12 cellular contexts compared by ENCODE assay signal in the genomic region with DNA sequence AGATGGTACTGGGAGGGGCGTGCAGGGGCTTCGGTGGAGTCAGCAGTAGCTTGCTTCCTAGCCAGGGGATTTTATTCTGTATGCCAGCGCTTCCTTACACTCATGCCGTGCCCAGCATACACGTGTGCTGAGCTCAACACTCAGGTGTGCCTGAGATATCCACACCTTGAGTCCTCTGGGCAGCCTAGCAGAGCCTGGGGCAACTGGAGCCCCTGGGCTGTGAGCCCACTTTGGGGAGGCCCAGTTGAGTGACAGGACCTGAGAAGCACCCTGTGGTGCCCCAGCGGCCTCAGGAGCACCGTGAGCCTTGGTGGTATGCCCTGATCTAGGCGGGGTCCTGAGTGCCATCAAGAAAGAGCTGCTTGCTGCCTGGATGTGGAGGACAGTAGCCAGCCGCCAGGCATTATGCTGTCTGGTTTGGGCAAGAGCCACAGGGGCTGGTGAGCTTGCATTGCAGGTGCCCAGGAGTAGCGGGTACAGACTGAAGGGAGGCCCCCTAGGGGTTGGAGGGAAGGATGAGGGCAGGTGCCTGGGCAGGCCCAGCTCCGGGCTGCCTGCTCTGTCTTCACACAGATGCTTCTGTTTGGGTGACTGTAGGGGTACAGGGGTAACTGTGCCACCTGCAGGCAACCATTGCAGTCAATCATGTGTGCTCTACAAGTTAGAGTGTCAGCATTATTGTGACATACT. TPM values are rescaled to one million over a fixed set of nuclear protein-coding genes. Genes with fewer than 3 reads are reported as not detected.
DNase-seq lines count a peak whose midpoint lies in the region; ATAC-seq, FAIRE-seq and TF ChIP-seq lines count a peak whose summit lies in the region.
"Had no signal": no experiment of that assay in that cellular context is flagged by ENCODE, and none has a peak within 500 bp of the region (broad histone marks: within the 10 kb centered on the region; RNA-seq: fewer than 3 reads in every experiment).

No MANE protein-coding gene starts in this region.

- H3K27ac ChIP-seq in A549 (no peak overlapping the region), OCI-LY3 (ENCODE audit: low read length) (no peak overlapping the region), transverse colon (no peak overlapping the region)

- WGBS in A549 (ENCODE audit: missing lambda C conversion rate) = 75% methylated on average over 8 of the region's 11 CpGs
- WGBS in transverse colon (ENCODE audit: low coverage in 1 of 2), 2 donors = 78 to 79% methylated on average over 2 to 11 of the region's 11 CpGs

- no peak overlapping the region for H3K4me3 ChIP-seq in A549
- H3K4me3 ChIP-seq in GM06990 (replicated peaks; ENCODE audit: low read depth, low read length) = no peak overlapping the region
- H3K4me3 ChIP-seq in OCI-LY3 (ENCODE audit: low read length) = no peak overlapping the region
- H3K4me3 ChIP-seq in transverse colon = no peak overlapping the region

- H3K27me3 ChIP-seq in GM06990 (replicated peaks; ENCODE audit: control insufficient read depth, insufficient read depth, low read length) (no peaks in the 10 kb centered on the region; the same call in 1 of the 2 replicates), OCI-LY3 (ENCODE audit: low read depth, low read length) (no peaks in the 10 kb centered on the region), transverse colon (no peaks in the 10 kb centered on the region)

- no peaks in the 10 kb centered on the region for H3K36me3 ChIP-seq in GM06990 (ENCODE audit: control insufficient read depth, insufficient read depth, low read length)
- H3K36me3 ChIP-seq in OCI-LY3 (replicated peaks; ENCODE audit: low read depth, low read length) = no peaks in the 10 kb centered on the region
- H3K36me3 ChIP-seq in transverse colon = no peaks in the 10 kb centered on the region

- ATAC-seq in A549 (peak; percentile 86 to 93), HG03354 (IDR thresholded peaks at IDR 0.05; ENCODE audit: poor library complexity, severe bottlenecking, unreplicated experiment) (no peak)

- no peaks in the 10 kb centered on the region for H4K20me1 ChIP-seq in OCI-LY3 (ENCODE audit: insufficient read depth, low read length)

- H3K9ac ChIP-seq in OCI-LY3 (ENCODE audit: low read length) = no peak overlapping the region

- H3K9me3 ChIP-seq in A549 = no peaks in the 10 kb centered on the region
- H3K9me3 ChIP-seq in OCI-LY3 (ENCODE audit: insufficient read depth, low read length) = no peaks in the 10 kb centered on the region
- no peaks in the 10 kb centered on the region for H3K9me3 ChIP-seq in transverse colon

- TF ChIP-seq POLR2A in A549 (IDR thresholded peaks at IDR 0.05; ENCODE audit: low read length) (no peak), transverse colon (IDR thresholded peaks at IDR 0.05) (no peak)

- DNase-seq in A549 (ENCODE audit: low read depth in 1 of 2, low spot score in 1 of 2) (peak in 1 of 2 experiments; percentile 32), GM06990 (ENCODE audit: extremely low read depth, insufficient read length) (peak; percentile 39), glomerular visceral epithelial cell (ENCODE audit: extremely low spot score) (peak; percentile 10), transverse colon (no peak), GM13976 (ENCODE audit: low spot score) (no peak), G401 (ENCODE audit: low spot score) (no peak)

- TF ChIP-seq EP300 in A549 (IDR thresholded peaks at IDR 0.05) (no peak), transverse colon (IDR thresholded peaks at IDR 0.05; ENCODE audit: low read depth) (no peak)

- CTCF ChIA-PET in A549 (lab: Yijun Ruan, JAX) = interaction anchor here (0.5 to 1.7 kb wide), 5 partner anchors 8 to 659 kb away, joined by 3 to 6 read pairs (median 5); no protein-coding TSS in a partner anchor

- in situ Hi-C loops in transverse colon (cut with MboI; ENCODE audit: low pct_ligation_motif_present in 1 of 4, low pct_unique_long_range_greater_than_20kb in 1 of 4, low sequenced_read_pairs in 3 of 4) (no loop called here), GM13976 (cut with MboI; ENCODE audit: low sequenced_read_pairs, unreplicated experiment) (no loop called here), G401 (cut with HindIII; ENCODE audit: low sequenced_read_pairs) (no loop called here)

- intact Hi-C loops in transverse colon (cut with DNase I; ENCODE audit: low total_unique reads) = no loop called here

- H3K4me2 ChIP-seq in A549 (no peak overlapping the region), OCI-LY3 (ENCODE audit: low read length) (0 out of 2 replicates have a peak overlapping the region, but pooled peaks have one; percentile 22)

- POLR2A ChIA-PET in A549 (lab: Yijun Ruan, JAX) = no interaction called here

- no peaks in the 10 kb centered on the region for H3K79me2 ChIP-seq in OCI-LY3 (ENCODE audit: low read length)

- no peak for TF ChIP-seq CTCF in A549 (IDR thresholded peaks at IDR 0.05)
- TF ChIP-seq CTCF in GM06990 (IDR thresholded peaks at IDR 0.05; ENCODE audit: insufficient read depth, low read length, poor library complexity, severe bottlenecking) = peak; percentile 50
- peak; percentile 51 for TF ChIP-seq CTCF in OCI-LY3 (IDR thresholded peaks at IDR 0.05; ENCODE audit: low read depth, low read length)
- no peak for TF ChIP-seq CTCF in transverse colon (IDR thresholded peaks at IDR 0.05)
- TF ChIP-seq CTCF in GM13976 (IDR thresholded peaks at IDR 0.05; ENCODE audit: borderline replicate concordance, control extremely low read depth, extremely low read depth, insufficient read depth, missing control alignments) = no peak

- FAIRE-seq in A549 (lab: Jason Lieb, UNC) = no peak
- FAIRE-seq: endothelial cell of umbilical vein had no signal

- no peak for TF ChIP-seq RAD21 in A549 (conservative IDR thresholded peaks at IDR 0.05 in 1 of 2, IDR thresholded peaks at IDR 0.05 in 1 of 2)

- H3K4me1 ChIP-seq in A549 (no peaks in the 10 kb centered on the region), OCI-LY3 (ENCODE audit: low read length) (peaks cover 10% of the 10 kb centered on the region), transverse colon (no peaks in the 10 kb centered on the region)

- H2AFZ ChIP-seq in OCI-LY3 (ENCODE audit: low read depth, low read length) = 0 out of 2 replicates have a peak overlapping the region, but pooled peaks have one; percentile 39

TF ChIP-seq in A549, 52 proteins besides CTCF, POLR2A, EP300 and RAD21:
- no peak for TF ChIP-seq RCOR1 (IDR thresholded peaks at IDR 0.05; ENCODE audit: low read depth, low read length)
- TF ChIP-seq, protein P1, sequence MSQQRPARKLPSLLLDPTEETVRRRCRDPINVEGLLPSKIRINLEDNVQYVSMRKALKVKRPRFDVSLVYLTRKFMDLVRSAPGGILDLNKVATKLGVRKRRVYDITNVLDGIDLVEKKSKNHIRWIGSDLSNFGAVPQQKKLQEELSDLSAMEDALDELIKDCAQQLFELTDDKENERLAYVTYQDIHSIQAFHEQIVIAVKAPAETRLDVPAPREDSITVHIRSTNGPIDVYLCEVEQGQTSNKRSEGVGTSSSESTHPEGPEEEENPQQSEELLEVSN (IDR thresholded peaks at IDR 0.05; ENCODE audit: borderline replicate concordance, low read depth) = no peak
TF ChIP-seq in A549: peak in this region for 0.

RNA-seq across cellular contexts. Expression of a gene that starts 42.9 kb away (rescaled TPM):
- polyA plus RNA-seq in A549 (2011; rRNA removed) (22.1 and 26.7 TPM in 2 replicates), A549 (2017; fragmentation: RNase III; extraction: RNeasy Plus Mini Kit Qiagen cat#74134 plus additional on column Dnase treatment) (15.8 to 17.3 TPM (median 16.7 TPM) in 3 replicates)
- 17.7 and 19.0 TPM in 2 replicates for polyA plus RNA-seq in A549 (2012; cell fraction: cytosol; rRNA removed)
- polyA plus RNA-seq in A549 (2012; cell fraction: nucleus; rRNA removed) = 12.7 and 19.5 TPM in 2 replicates
- polyA minus RNA-seq in A549 (2011; rRNA and poly(A)+ RNA removed) = 11.7 and 13.4 TPM in 2 replicates
- 1 to 10 TPM in 2 of 4 donors, not detected in 2; 6.0 to 7.2 TPM for total RNA-seq in transverse colon
- total RNA-seq in G401 (2014; rRNA removed; shearing (Covaris generic)) = 31.7 and 35.9 TPM in 2 replicates

RNA-seq across cellular contexts. Expression of a gene that starts 47.8 kb away (rescaled TPM):
- polyA plus RNA-seq in A549 (2011; rRNA removed) (3.1 and 4.0 TPM in 2 replicates), A549 (2017; fragmentation: RNase III; extraction: RNeasy Plus Mini Kit Qiagen cat#74134 plus additional on column Dnase treatment) (10.2 to 10.9 TPM (median 10.8 TPM) in 3 replicates)
- polyA plus RNA-seq in A549 (2012; cell fraction: cytosol; rRNA removed) = 18.4 and 27.2 TPM in 2 replicates
- polyA plus RNA-seq in A549 (2012; cell fraction: nucleus; rRNA removed) = 19.4 and 23.9 TPM in 2 replicates
- polyA minus RNA-seq in A549 (2011; rRNA and poly(A)+ RNA removed) = 1.6 and 1.7 TPM in 2 replicates
- total RNA-seq in transverse colon = not detected
- not detected in 2 replicates for total RNA-seq in G401 (2014; rRNA removed; shearing (Covaris generic))
- total RNA-seq: endothelial cell of umbilical vein, LHCN-M2, urinary bladder had no signal
- polyA plus RNA-seq: endothelial cell of umbilical vein, neural cell, urinary bladder had no signal

Comparison
In these comparisons a context has a peak if more than half of its experiments do, and no peak if none do; other contexts are left out.
1. DNase-seq: peak in GM06990 (single experiment) and glomerular visceral epithelial cell (single experiment); none in transverse colon (single experiment), GM13976 (single experiment) and G401 (single experiment).
2. CTCF ChIP-seq: peak in GM06990 (single experiment) and OCI-LY3 (single experiment); none in A549 (single experiment), transverse colon (0 of 5) and GM13976 (single experiment).